In the genomic region with DNA sequence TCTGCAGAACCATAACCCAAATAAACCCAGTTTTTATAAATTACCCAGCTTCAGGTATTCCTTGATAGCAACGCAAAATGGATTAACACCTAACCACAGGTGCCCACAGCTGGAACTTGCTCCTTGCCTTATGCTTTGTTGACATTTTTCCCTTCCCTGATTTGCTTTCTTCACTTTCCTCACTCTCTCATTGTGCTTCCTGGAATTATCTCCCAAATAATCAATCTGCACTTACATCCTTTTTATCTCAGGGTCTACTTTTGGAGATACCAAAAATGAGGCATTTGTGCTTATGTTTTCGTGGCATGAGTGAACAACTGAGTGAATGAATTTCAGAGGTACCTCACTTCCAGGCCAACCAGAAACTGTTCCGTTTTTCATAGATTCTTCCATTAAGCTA, we compare ENCODE assay signal across 34 cellular contexts.
"Had no signal": no experiment of that assay in that cellular context is flagged by ENCODE, and none has a peak within 500 bp of the region (broad histone marks: within the 10 kb centered on the region; RNA-seq: fewer than 3 reads in every experiment).

No MANE protein-coding gene starts in this region.

- H3K36me3 ChIP-seq: MG63 had no signal

- H3K4me3 ChIP-seq: MG63 had no signal

- H3K9me3 ChIP-seq: MG63 had no signal

- H3K4me2 ChIP-seq: KMS-11 had no signal

- DNase-seq: Karpas-422, Kasumi-1, MG63, MM.1S, MV-4-11, NCI-H1048, NCI-H1092, NCI-H1092 treated with DMSO at 0.1 percent for 48 hours, NCI-H1105, NCI-H1105 treated with DMSO at 0.1 percent for 48 hours, NCI-H1417, NCI-H1417 treated with DMSO at 0.1 percent for 48 hours, NCI-H1436, NCI-H1436 treated with DMSO at 0.1 percent for 48 hours, NCI-H146, NCI-H1694, NCI-H1694 treated with DMSO at 0.1 percent for 48 hours, NCI-H187, NCI-H187 treated with DMSO at 0.1 percent for 48 hours, NCI-H1930, NCI-H2029, NCI-H2029 treated with DMSO at 0.1 percent for 48 hours, NCI-H2081, NCI-H2081 treated with DMSO at 0.1 percent for 48 hours, NCI-H2107, NCI-H2171, NCI-H2227 treated with DMSO at 0.1 percent for 48 hours, NCI-H226, NCI-H345, NCI-H446, NCI-H446 treated with DMSO at 0.1 percent for 48 hours, NCI-H510A, NCI-H510A treated with DMSO at 0.1 percent for 48 hours had no signal

- H3K9ac ChIP-seq: KMS-11 had no signal

- H3K27ac ChIP-seq: KMS-11 had no signal
